In genomic region chr12:52903285-52903854, GRCh38 we compare ENCODE assay signal across 8 cellular contexts. TPM values are rescaled to one million over a fixed set of nuclear protein-coding genes. Genes with fewer than 3 reads are reported as not detected.
DNase-seq lines count a peak whose midpoint lies in the region; ATAC-seq and TF ChIP-seq lines count a peak whose summit lies in the region.

No MANE protein-coding gene starts in this region.

- peak overlapping the region; percentile 43 for H3K4me3 ChIP-seq in CD8-positive, alpha-beta T cell (ENCODE audit: low read depth, low read length)
- peak overlapping the region; percentile 38 to 80 (median 57) for H3K4me3 ChIP-seq in transverse colon

- peak; percentile 40 for TF ChIP-seq EP300 in transverse colon (IDR thresholded peaks at IDR 0.05; ENCODE audit: low read depth)

- no peak overlapping the region for H3K27ac Mint-ChIP-seq in CD8-positive, alpha-beta T cell

- peak overlapping the region; percentile 68 for H3K4me3 Mint-ChIP-seq in CD8-positive, alpha-beta T cell

- WGBS in transverse colon (ENCODE audit: low coverage in 1 of 2), 2 donors: 6% methylated on average over 34 of the region's 34 CpGs; no CpG with 5 or more reads in 1 of the 2 donors

- intact Hi-C loops in CD8-positive, alpha-beta T cell (cut with DNase I, micrococcal nuclease): no loop called here
- intact Hi-C loops in transverse colon (cut with DNase I; ENCODE audit: low total_unique reads): no loop called here

- ATAC-seq in CD8-positive, alpha-beta T cell: peak; percentile 86
- ATAC-seq in HG03045 (IDR thresholded peaks at IDR 0.05; ENCODE audit: unreplicated experiment): peak; percentile 47
- ATAC-seq in omental fat pad (ENCODE audit: low FRiP score): peak; percentile 17
- ATAC-seq in HG03175 (IDR thresholded peaks at IDR 0.05; ENCODE audit: unreplicated experiment): no peak

- no peaks in the 10 kb centered on the region for H3K9me3 Mint-ChIP-seq in CD8-positive, alpha-beta T cell

- no peaks in the 10 kb centered on the region for H3K36me3 Mint-ChIP-seq in CD8-positive, alpha-beta T cell

- H3K27ac ChIP-seq in CD8-positive, alpha-beta T cell (ENCODE audit: low read depth, low read length): no peak overlapping the region
- H3K27ac ChIP-seq in transverse colon: peak overlapping the region; percentile 91 to 98 (median 93)

- CTCF ChIA-PET in CD8-positive, alpha-beta T cell (lab: Charles Lee): interaction anchor here (1.1 kb wide), 1 partner anchor 18 kb away, joined by 3 read pairs; no protein-coding TSS in a partner anchor

- no peaks in the 10 kb centered on the region for H3K36me3 ChIP-seq in CD8-positive, alpha-beta T cell (ENCODE audit: insufficient read depth, low read length)
- peaks cover 0 to 15% (median 2%) of the 10 kb centered on the region in 4 donors for H3K36me3 ChIP-seq in transverse colon

- in situ Hi-C loops in transverse colon (cut with MboI; ENCODE audit: low pct_ligation_motif_present in 1 of 4, low pct_unique_long_range_greater_than_20kb in 1 of 4, low sequenced_read_pairs in 3 of 4): no loop called here

- H3K4me1 ChIP-seq in CD8-positive, alpha-beta T cell (ENCODE audit: insufficient read depth, low read length): peaks cover 4% of the 10 kb centered on the region
- peaks cover 22 to 72% (median 61%) of the 10 kb centered on the region in 4 donors for H3K4me1 ChIP-seq in transverse colon

- no peaks in the 10 kb centered on the region for H3K27me3 ChIP-seq in CD8-positive, alpha-beta T cell (ENCODE audit: insufficient read depth, low read length)
- H3K27me3 ChIP-seq in transverse colon: no peaks in the 10 kb centered on the region

- POLR2A ChIA-PET in CD8-positive, alpha-beta T cell (lab: Charles Lee): no interaction called here

- TF ChIP-seq POLR2A in transverse colon (IDR thresholded peaks at IDR 0.05): peak; percentile 78

- H3K9me3 ChIP-seq in CD8-positive, alpha-beta T cell (ENCODE audit: low read length): no peaks in the 10 kb centered on the region
- no peaks in the 10 kb centered on the region for H3K9me3 ChIP-seq in transverse colon

- TF ChIP-seq CTCF in CD8-positive, alpha-beta T cell (IDR thresholded peaks at IDR 0.05): no peak
- TF ChIP-seq CTCF in omental fat pad (IDR thresholded peaks at IDR 0.05): no peak
- TF ChIP-seq CTCF in transverse colon (IDR thresholded peaks at IDR 0.05): no peak

- peak; percentile 17 to 65 (median 30) for DNase-seq in CD8-positive, alpha-beta T cell
- DNase-seq in OCI-M2 (lab: John Stamatoyannopoulos, UW; ENCODE audit: unreplicated experiment) (peak; percentile 44), glomerular visceral epithelial cell (ENCODE audit: extremely low spot score) (peak; percentile 88), omental fat pad (ENCODE audit: low spot score) (no peak), transverse colon (peak; percentile 83)
- DNase-seq in activated naive CD4-positive, alpha-beta T cell treated with anti-CD3 and anti-CD28 coated beads, Interleukin-2, amount 50 U/mL, for 16 hours: peak; percentile 76

- peaks cover 5% of the 10 kb centered on the region for H3K4me1 Mint-ChIP-seq in CD8-positive, alpha-beta T cell (ENCODE audit: low read depth)

- H3K27me3 Mint-ChIP-seq in CD8-positive, alpha-beta T cell (ENCODE audit: low read depth): no peaks in the 10 kb centered on the region

RNA-seq across cellular contexts. Expression of gene KRT8, which starts 1.5 kb away (rescaled TPM):
- total RNA-seq in CD8-positive, alpha-beta T cell: under 1 TPM; 0.42 to 0.57 TPM
- total RNA-seq in omental fat pad (1,000 to 10,000 TPM in 1 of 4 donors, 100 to 1,000 TPM in 2, 10 to 100 TPM in 1; 92.8 to 1,088 (median 251) TPM), transverse colon (1,000 to 10,000 TPM; 1,016 to 3,505 (median 2,245) TPM)

RNA-seq across cellular contexts. Expression of gene KRT18, which starts 45.5 kb away (rescaled TPM):
- 1 to 10 TPM; 3.5 to 4.2 TPM for total RNA-seq in CD8-positive, alpha-beta T cell
- total RNA-seq in omental fat pad (1,000 to 10,000 TPM in 1 of 4 donors, 100 to 1,000 TPM in 2, 10 to 100 TPM in 1; 12.1 to 2,005 (median 376) TPM), transverse colon (100 to 1,000 TPM; 367 to 813 (median 541) TPM)

RNA-seq across cellular contexts. Expression of gene KRT78, which starts 54.6 kb away (rescaled TPM):
- total RNA-seq in CD8-positive, alpha-beta T cell: not detected
- total RNA-seq in omental fat pad (1 to 10 TPM in 1 of 4 donors, not detected in 3; 1.9 TPM), transverse colon (not detected)

Comparison
In these comparisons a context has a peak if more than half of its experiments do, and no peak if none do; other contexts are left out.
1. RNA of gene KRT8, which starts 1.5 kb away (total RNA-seq): 1,016 to 3,505 TPM in transverse colon and 92.8 to 1,088 TPM in omental fat pad; 0.42 to 0.57 TPM in CD8-positive, alpha-beta T cell; every median in the first group is over 10 times any median in the second.